In genomic region chr21:39807738-39808137, GRCh38 we compare ENCODE assay signal across 24 cellular contexts. TPM values are rescaled to one million over a fixed set of nuclear protein-coding genes. Genes with fewer than 3 reads are reported as not detected.
"Had no signal": no experiment of that assay in that cellular context is flagged by ENCODE, and none has a peak within 500 bp of the region (broad histone marks: within the 10 kb centered on the region; RNA-seq: fewer than 3 reads in every experiment).

No MANE protein-coding gene starts in this region.

- ATAC-seq: activated CD8-positive, alpha-beta memory T cell treated with anti-CD3 and anti-CD28 coated beads, Interleukin-2, amount 10 ng/mL, durations not matched to agents 7 days and 5 days; T-helper 17 cell had no signal

- H3K4me2 ChIP-seq: KMS-11 had no signal

- H3K4me1 ChIP-seq: Peyer's patch had no signal

- H3K27me3 ChIP-seq: MG63, Peyer's patch had no signal

- H3K4me3 ChIP-seq: MG63, Peyer's patch had no signal

- H3K27ac ChIP-seq: KMS-11, Peyer's patch, RWPE1 had no signal

- H3K36me3 ChIP-seq: MG63, Peyer's patch had no signal

- DNase-seq: activated B cell treated with CpG ODN at 0.5 μM for 24 hours; activated CD4-positive, alpha-beta T cell treated with anti-CD3 and anti-CD28 coated beads for 1 hour; activated CD4-positive, alpha-beta T cell treated with anti-CD3 and anti-CD28 coated beads, Interleukin-2, amount 10 ng/mL, durations not matched to agents 24 days and 14 days; activated CD4-positive, alpha-beta T cell treated with anti-CD3 and anti-CD28 coated beads, Interleukin-2, amount 50 U/mL, for 48 hours; activated CD8-positive, alpha-beta memory T cell treated with anti-CD3 and anti-CD28 coated beads, Interleukin-2, amount 10 ng/mL, durations not matched to agents 7 days and 5 days; activated effector memory CD4-positive, alpha-beta T cell treated with Interleukin-2 at 50 U/mL for 16 hours; activated naive CD4-positive, alpha-beta T cell treated with anti-CD3 and anti-CD28 coated beads for 36 hours; activated T-cell treated with anti-CD3 and anti-CD28 coated beads, Interleukin-2, amount 50 U/mL, for 24 hours; amygdala; cerebellar nuclear complex; MG63; MV-4-11; NCI-H1092 treated with DMSO at 0.1 percent for 48 hours; NCI-H187; NCI-H510A treated with DMSO at 0.1 percent for 48 hours; NK-92 treated with Interleukin-12 subunit alpha and Interleukin-12 subunit beta, amount 100 ng/mL, for 24 hours; Peyer's patch; Right ventricle myocardium superior; T-helper 17 cell; T-helper 9 cell had no signal

- H3K9me3 ChIP-seq: MG63, Peyer's patch had no signal

RNA-seq across cellular contexts. Expression of gene PCP4, which starts 59.5 kb away (rescaled TPM):
- total RNA-seq: activated B cell treated with CpG ODN at 0.5 μM for 24 hours; activated CD4-positive, alpha-beta T cell treated with anti-CD3 and anti-CD28 coated beads, Interleukin-2, amount 10 ng/mL, durations not matched to agents 24 days and 14 days; activated CD8-positive, alpha-beta memory T cell treated with anti-CD3 and anti-CD28 coated beads, Interleukin-2, amount 10 ng/mL, durations not matched to agents 7 days and 5 days; activated naive CD4-positive, alpha-beta T cell treated with anti-CD3 and anti-CD28 coated beads for 36 hours; activated T-helper 1 cell treated with anti-CD3 and anti-CD28 coated beads, Interleukin-12 subunit alpha, Interleukin-12 subunit beta, Interleukin-2, Interleukin-4 antibody, amounts not matched to agents 30 ng/mL and 10 ng/mL and 1 ng/mL, durations not matched to agents 14 hours and 24 hours and 36 hours; SK-MEL-5; T-helper 17 cell had no signal
